Comparison of ENCODE assay signal across 8 cellular contexts in the genomic region with DNA sequence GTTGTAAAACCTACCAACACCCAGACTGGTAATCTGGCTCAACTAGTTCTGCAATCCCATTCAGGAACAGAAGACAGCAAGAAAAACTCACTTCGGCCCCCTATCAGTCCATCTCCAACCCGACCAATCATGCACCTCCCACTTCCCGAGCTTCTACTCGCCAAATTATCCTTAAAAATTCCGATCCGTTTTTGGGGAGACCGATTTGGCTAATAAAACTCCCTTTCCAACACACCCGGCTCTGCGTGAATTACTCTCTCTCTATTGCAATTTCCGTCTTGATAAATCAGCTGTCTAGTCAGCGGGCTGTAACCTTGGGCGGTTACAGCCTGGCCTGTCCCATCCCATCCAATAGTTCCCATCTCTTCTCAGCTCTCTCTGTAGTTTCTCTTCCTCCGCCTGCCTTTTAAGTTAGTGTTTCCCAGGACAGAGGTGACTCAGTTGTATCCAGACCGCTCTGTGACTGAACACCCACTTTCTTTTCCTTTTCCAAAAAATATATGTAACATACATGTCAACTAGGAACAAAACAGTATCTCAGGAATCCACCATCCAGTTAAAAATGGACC. TPM values are rescaled to one million over a fixed set of nuclear protein-coding genes. Genes with fewer than 3 reads are reported as not detected.
DNase-seq lines count a peak whose midpoint lies in the region; ATAC-seq and TF ChIP-seq lines count a peak whose summit lies in the region.

No MANE protein-coding gene starts in this region.

- DNase-seq in CD4-positive, alpha-beta T cell, result peak in 3 of 10 experiments; percentile 1 to 12 (median 4)
- DNase-seq in HS-5 (ENCODE audit: low read depth), result peak; percentile 31
- DNase-seq in T-helper 2 cell treated with Interferon-gamma antibody and Interleukin-4, amounts not matched to agents 5 μg/mL and 100 μg/mL, for 36 hours (ENCODE audit: low spot score), result no peak
- DNase-seq in endothelial cell (ENCODE audit: low spot score), result no peak
- DNase-seq in tibial nerve (ENCODE audit: low spot score in 2 of 2), result peak in 1 of 2 donors; percentile 26

- POLR2A ChIA-PET in CD4-positive, alpha-beta T cell (lab: Charles Lee), result interaction anchor here (0.5 to 4.2 kb wide), 28 partner anchors 10 to 437 kb away, joined by 3 to 43 read pairs (median 5); a partner anchor contains a TSS

- no peaks in the 10 kb centered on the region for H3K9me3 ChIP-seq in CD4-positive, alpha-beta T cell (ENCODE audit: control insufficient read depth, low read length)
- H3K9me3 ChIP-seq in mononuclear cell (ENCODE audit: low read depth, low read length) (no peaks in the 10 kb centered on the region), tibial nerve (no peaks in the 10 kb centered on the region)

- no peaks in the 10 kb centered on the region for H3K27me3 Mint-ChIP-seq in CD4-positive, alpha-beta T cell
- H3K27me3 Mint-ChIP-seq in T-helper 2 cell treated with Interferon-gamma antibody and Interleukin-4, amounts not matched to agents 5 μg/mL and 100 μg/mL, for 36 hours (ENCODE audit: low read depth), result no peaks in the 10 kb centered on the region
- H3K27me3 Mint-ChIP-seq in endothelial cell (ENCODE audit: unreplicated experiment), result peaks cover 6% of the 10 kb centered on the region

- no peaks in the 10 kb centered on the region for H3K27me3 ChIP-seq in CD4-positive, alpha-beta T cell (ENCODE audit: control insufficient read depth, insufficient read depth, low read length)
- H3K27me3 ChIP-seq in mononuclear cell (ENCODE audit: insufficient read depth, low read length), result no peaks in the 10 kb centered on the region
- H3K27me3 ChIP-seq in tibial nerve, result no peaks in the 10 kb centered on the region

- WGBS in tibial nerve, 2 donors, result 1 to 2% methylated on average over 14 of the region's 14 CpGs

- CTCF ChIA-PET in CD4-positive, alpha-beta T cell (lab: Charles Lee), result interaction anchor here (0.5 to 2.8 kb wide), 7 partner anchors 10 to 367 kb away, joined by 3 to 19 read pairs (median 4); no protein-coding TSS in a partner anchor

- H3K4me1 Mint-ChIP-seq in CD4-positive, alpha-beta T cell (ENCODE audit: low read depth), result peaks cover 72% of the 10 kb centered on the region
- peaks cover 50% of the 10 kb centered on the region for H3K4me1 Mint-ChIP-seq in T-helper 2 cell treated with Interferon-gamma antibody and Interleukin-4, amounts not matched to agents 5 μg/mL and 100 μg/mL, for 36 hours (ENCODE audit: low read depth)
- H3K4me1 Mint-ChIP-seq in endothelial cell (ENCODE audit: unreplicated experiment), result peaks cover 41% of the 10 kb centered on the region

- no peak for TF ChIP-seq POLR2A in tibial nerve (IDR thresholded peaks at IDR 0.05)

- H3K4me1 ChIP-seq in mononuclear cell (ENCODE audit: insufficient read depth, low read length) (peaks cover 46% of the 10 kb centered on the region), tibial nerve (peaks cover 0 to 48% (median 13%) of the 10 kb centered on the region in 4 donors)

- peaks cover 36% of the 10 kb centered on the region for H3K36me3 Mint-ChIP-seq in CD4-positive, alpha-beta T cell (ENCODE audit: low read depth)
- H3K36me3 Mint-ChIP-seq in T-helper 2 cell treated with Interferon-gamma antibody and Interleukin-4, amounts not matched to agents 5 μg/mL and 100 μg/mL, for 36 hours (ENCODE audit: low read depth), result peaks cover 19% of the 10 kb centered on the region
- H3K36me3 Mint-ChIP-seq in endothelial cell (ENCODE audit: low read depth, unreplicated experiment), result no peaks in the 10 kb centered on the region

- H3K27ac Mint-ChIP-seq in CD4-positive, alpha-beta T cell, result peak overlapping the region; percentile 92
- peak overlapping the region; percentile 96 for H3K27ac Mint-ChIP-seq in T-helper 2 cell treated with Interferon-gamma antibody and Interleukin-4, amounts not matched to agents 5 μg/mL and 100 μg/mL, for 36 hours
- peak overlapping the region; percentile 90 for H3K27ac Mint-ChIP-seq in endothelial cell (ENCODE audit: unreplicated experiment)

- peaks cover 0 to 27% (median 0%) of the 10 kb centered on the region in 3 donors for H3K36me3 ChIP-seq in tibial nerve

- intact Hi-C loops in CD4-positive, alpha-beta T cell (cut with DNase I, micrococcal nuclease), result loop anchor here (2.0 to 5.0 kb wide), 7 partner anchors 154 to 398 kb away; a partner anchor contains a TSS

- peak overlapping the region; percentile 88 for H3K4me3 Mint-ChIP-seq in CD4-positive, alpha-beta T cell
- peak overlapping the region; percentile 88 for H3K4me3 Mint-ChIP-seq in T-helper 2 cell treated with Interferon-gamma antibody and Interleukin-4, amounts not matched to agents 5 μg/mL and 100 μg/mL, for 36 hours
- peak overlapping the region; percentile 90 for H3K4me3 Mint-ChIP-seq in endothelial cell (ENCODE audit: unreplicated experiment)

- no peaks in the 10 kb centered on the region for H3K9me3 Mint-ChIP-seq in CD4-positive, alpha-beta T cell
- H3K9me3 Mint-ChIP-seq in T-helper 2 cell treated with Interferon-gamma antibody and Interleukin-4, amounts not matched to agents 5 μg/mL and 100 μg/mL, for 36 hours, result no peaks in the 10 kb centered on the region
- no peaks in the 10 kb centered on the region for H3K9me3 Mint-ChIP-seq in endothelial cell (ENCODE audit: unreplicated experiment)

- TF ChIP-seq EP300 in tibial nerve (IDR thresholded peaks at IDR 0.05), result no peak

- peak; percentile 33 for ATAC-seq in CD4-positive, alpha-beta T cell (ENCODE audit: poor library complexity)
- peak; percentile 5 for ATAC-seq in GM18873 (IDR thresholded peaks at IDR 0.05; ENCODE audit: low FRiP score, unreplicated experiment)
- ATAC-seq in GM19463 (IDR thresholded peaks at IDR 0.05; ENCODE audit: unreplicated experiment), result no peak

- H3K27ac ChIP-seq in CD4-positive, alpha-beta T cell (ENCODE audit: low read depth, low read length), result peak overlapping the region; percentile 91
- peak overlapping the region; percentile 82 to 99 (median 94) for H3K27ac ChIP-seq in tibial nerve

- TF ChIP-seq CTCF in CD4-positive, alpha-beta T cell (IDR thresholded peaks at IDR 0.05), result no peak
- TF ChIP-seq CTCF in endothelial cell (IDR thresholded peaks at IDR 0.05; ENCODE audit: unreplicated experiment), result no peak
- TF ChIP-seq CTCF in tibial nerve (IDR thresholded peaks at IDR 0.05), result no peak

- H3K4me3 ChIP-seq in mononuclear cell (ENCODE audit: low read length) (peak overlapping the region; percentile 79), tibial nerve (peak overlapping the region; percentile 49 to 86 (median 64))

RNA-seq across cellular contexts. Expression of a gene that starts 0.8 kb away (rescaled TPM):
- 10 to 100 TPM; 64.8 to 71.6 TPM for total RNA-seq in CD4-positive, alpha-beta T cell
- 46.5 TPM for total RNA-seq in endothelial cell (ENCODE audit: unreplicated experiment)
- 23.0 TPM for total RNA-seq in mononuclear cell
- total RNA-seq in tibial nerve, result 10 to 100 TPM; 49.6 to 81.9 (median 63.7) TPM
